Comparison of ENCODE assay signal across 8 cellular contexts in genomic region chr16:3880623-3881498, GRCh38. TPM values are rescaled to one million over a fixed set of nuclear protein-coding genes. Genes with fewer than 3 reads are reported as not detected.
DNase-seq lines count a peak whose midpoint lies in the region; ATAC-seq and TF ChIP-seq lines count a peak whose summit lies in the region.

CREBBP (minus strand) TSS chr16:3880713; CDS start chr16:3879916, 797 bp downstream.

- H4K20me1 ChIP-seq in neural cell (ENCODE audit: insufficient read depth) = peaks cover 34% of the 10 kb centered on the region

- no peak for TF ChIP-seq RAD21 in neural cell (conservative IDR thresholded peaks at IDR 0.05)

- peak within 1 kb of the TSS; percentile 87 to 91 for H3K4me3 Mint-ChIP-seq in stimulated activated naive CD8-positive, alpha-beta T cell treated with anti-CD3 and anti-CD28 coated beads, Interleukin-15, amount 100 ng/mL, for 72 hours

- peak within 1 kb of the TSS; percentile 63 for H3K4me3 ChIP-seq in H7 (ENCODE audit: insufficient read depth, low read depth, low read length)
- peak within 1 kb of the TSS; percentile 62 for H3K4me3 ChIP-seq in MG63
- peak within 1 kb of the TSS; percentile 70 for H3K4me3 ChIP-seq in fibroblast of villous mesenchyme (ENCODE audit: low read depth, low read length)
- H3K4me3 ChIP-seq in neural cell (ENCODE audit: low read length) = peak within 1 kb of the TSS; percentile 94

- peaks cover 40% of the 10 kb centered on the region for H3K79me2 ChIP-seq in neural cell (replicated peaks; ENCODE audit: insufficient read depth, low read length)

- peak within 1 kb of the TSS; percentile 85 to 94 for H3K27ac Mint-ChIP-seq in stimulated activated naive CD8-positive, alpha-beta T cell treated with anti-CD3 and anti-CD28 coated beads, Interleukin-15, amount 100 ng/mL, for 72 hours

- H3F3A ChIP-seq in neural cell (ENCODE audit: insufficient read depth, low read length, poor library complexity, severe bottlenecking) = no peaks in the 10 kb centered on the region

- H3K27me3 Mint-ChIP-seq in stimulated activated naive CD8-positive, alpha-beta T cell treated with anti-CD3 and anti-CD28 coated beads, Interleukin-15, amount 100 ng/mL, for 72 hours = peaks cover 25% of the 10 kb centered on the region

- H3K27me3 ChIP-seq in H7 (ENCODE audit: control insufficient read depth, insufficient read depth, low read length) = no peaks in the 10 kb centered on the region; the same call in 1 of the 2 replicates
- no peaks in the 10 kb centered on the region for H3K27me3 ChIP-seq in MG63
- no peaks in the 10 kb centered on the region for H3K27me3 ChIP-seq in neural cell (ENCODE audit: insufficient read depth, low read depth, low read length)

- TF ChIP-seq CTCF in fibroblast of villous mesenchyme (IDR thresholded peaks at IDR 0.05; ENCODE audit: insufficient read depth, low read depth, low read length) = no peak
- peak; percentile 28 for TF ChIP-seq CTCF in neural cell (IDR thresholded peaks at IDR 0.05; ENCODE audit: poor library complexity, severe bottlenecking)

- H3K4me2 ChIP-seq in neural cell (ENCODE audit: low read length) = no peak within 1 kb of the TSS

- H3K27ac ChIP-seq in neural cell (ENCODE audit: low read length) = peak within 1 kb of the TSS; percentile 24

- peak; percentile 53 for TF ChIP-seq EP300 in neural cell (conservative IDR thresholded peaks at IDR 0.05; ENCODE audit: poor library complexity, severe bottlenecking)

- peaks cover under 1% of the 10 kb centered on the region; the same call in 1 of the 2 replicates for H3K9me3 ChIP-seq in MG63
- H3K9me3 ChIP-seq in neural cell (ENCODE audit: low read length) = no peaks in the 10 kb centered on the region

- peak; percentile 90 for ATAC-seq in stimulated activated naive CD8-positive, alpha-beta T cell treated with anti-CD3 and anti-CD28 coated beads, Interleukin-15, amount 100 ng/mL, for 72 hours

- peak within 1 kb of the TSS; percentile 70 for H3K9ac ChIP-seq in neural cell (ENCODE audit: low read length)

- peak within 1 kb of the TSS; percentile 56 for H2AFZ ChIP-seq in neural cell (ENCODE audit: low read depth, low read length)

- peak; percentile 87 for DNase-seq in EH (ENCODE audit: low read depth)
- DNase-seq in H7 = peak; percentile 96
- DNase-seq in MG63 = peak; percentile 83
- peak; percentile 14 for DNase-seq in SHP77 treated with DMSO at 0.1 percent for 48 hours (lab: John Stamatoyannopoulos, UW)
- DNase-seq in activated effector memory CD4-positive, alpha-beta T cell treated with anti-CD3 and anti-CD28 coated beads, Interleukin-2, amount 50 U/mL, for 16 hours = peak; percentile 95
- DNase-seq in fibroblast of villous mesenchyme (ENCODE audit: low read depth) = peak; percentile 90
- peak; percentile 90 to 92 for DNase-seq in stimulated activated naive CD8-positive, alpha-beta T cell treated with anti-CD3 and anti-CD28 coated beads, Interleukin-15, amount 100 ng/mL, for 72 hours

- no peaks in the 10 kb centered on the region for H3K9me2 ChIP-seq in neural cell (ENCODE audit: insufficient read depth, low read length)

- H3K36me3 ChIP-seq in H7 (replicated peaks; ENCODE audit: control insufficient read depth, insufficient read depth, low read length) = no peaks in the 10 kb centered on the region
- H3K36me3 ChIP-seq in MG63 = peaks cover 16% of the 10 kb centered on the region
- no peaks in the 10 kb centered on the region for H3K36me3 ChIP-seq in neural cell (ENCODE audit: insufficient read depth, low read length)

- no peaks in the 10 kb centered on the region for H3K9me3 Mint-ChIP-seq in stimulated activated naive CD8-positive, alpha-beta T cell treated with anti-CD3 and anti-CD28 coated beads, Interleukin-15, amount 100 ng/mL, for 72 hours

- H3K4me1 Mint-ChIP-seq in stimulated activated naive CD8-positive, alpha-beta T cell treated with anti-CD3 and anti-CD28 coated beads, Interleukin-15, amount 100 ng/mL, for 72 hours = peaks cover 48% of the 10 kb centered on the region

TF ChIP-seq in neural cell, 6 proteins besides CTCF, POLR2A, EP300 and RAD21:
- no peak for TF ChIP-seq EZH2 (IDR thresholded peaks at IDR 0.05; ENCODE audit: borderline replicate concordance, insufficient read depth, low read length, poor library complexity, severe bottlenecking)
- peak; percentile 50 for TF ChIP-seq SMC3 (conservative IDR thresholded peaks at IDR 0.05; ENCODE audit: poor library complexity)
- peak; percentile 74 for TF ChIP-seq POLR2AphosphoS5 (IDR thresholded peaks at IDR 0.05)
- peak; percentile 46 for TF ChIP-seq MXI1 (conservative IDR thresholded peaks at IDR 0.05; ENCODE audit: poor library complexity, severe bottlenecking)
- TF ChIP-seq REST (IDR thresholded peaks at IDR 0.05; ENCODE audit: borderline replicate concordance) = no peak
- no peak for TF ChIP-seq TAF1 (IDR thresholded peaks at IDR 0.05; ENCODE audit: low read depth)
TF ChIP-seq in neural cell: peak in this region for 3.

RNA-seq across cellular contexts. Expression of gene CREBBP, which starts in this region (rescaled TPM):
- total RNA-seq in H7 (2014; rRNA removed; shearing (Covaris generic)) = 11.7 and 14.6 TPM in 2 replicates
- total RNA-seq in MG63 (2014; rRNA removed; shearing (Covaris generic); ENCODE audit: low replicate concordance) = 3.7 and 7.0 TPM in 2 replicates
- total RNA-seq in fibroblast of villous mesenchyme = 27.4 and 32.0 TPM in 2 replicates
- polyA plus RNA-seq in neural cell = 3.3 and 5.5 TPM in 2 replicates
- 42.8 and 45.0 TPM in 2 replicates for polyA minus RNA-seq in neural cell

Comparison
In these comparisons a context has a peak if more than half of its experiments do, and no peak if none do; other contexts are left out.
1. Peak in every context shown above with its lines: DNase-seq, ATAC-seq, H3K4me3 ChIP-seq and H3K27ac ChIP-seq.
2. DNase-seq: peak in every context shown above with its lines; median percentile 96 in H7; 95 in activated effector memory CD4-positive, alpha-beta T cell treated with anti-CD3 and anti-CD28 coated beads, Interleukin-2, amount 50 U/mL, for 16 hours; 91 in stimulated activated naive CD8-positive, alpha-beta T cell treated with anti-CD3 and anti-CD28 coated beads, Interleukin-15, amount 100 ng/mL, for 72 hours; 90 in fibroblast of villous mesenchyme; 87 in EH; 83 in MG63; 14 in SHP77 treated with DMSO at 0.1 percent for 48 hours.